ENCODE assay signal across 10 cellular contexts in the genomic region with DNA sequence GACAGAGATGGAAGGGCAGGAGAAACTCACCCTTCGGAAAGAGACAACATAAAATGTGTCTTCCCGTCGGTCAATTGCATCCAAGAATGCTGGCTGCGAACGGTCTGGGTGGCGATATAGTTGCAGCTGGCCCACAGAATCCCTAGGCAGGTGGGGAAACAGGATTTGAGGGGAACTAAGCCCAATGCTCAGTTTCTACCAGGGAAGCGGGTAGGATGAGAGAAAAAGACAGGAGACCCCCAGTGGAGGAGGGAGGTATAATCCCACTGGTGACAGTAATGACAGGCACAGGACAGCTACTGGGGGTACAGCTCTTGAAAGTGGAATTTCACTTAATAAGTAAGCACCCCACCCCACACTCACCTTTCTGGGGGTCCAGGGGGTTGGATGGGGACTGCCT. TPM values are rescaled to one million over a fixed set of nuclear protein-coding genes. Genes with fewer than 3 reads are reported as not detected.
DNase-seq lines count a peak whose midpoint lies in the region; ATAC-seq, FAIRE-seq and TF ChIP-seq lines count a peak whose summit lies in the region.
"Had no signal": no experiment of that assay in that cellular context is flagged by ENCODE, and none has a peak within 500 bp of the region (broad histone marks: within the 10 kb centered on the region; RNA-seq: fewer than 3 reads in every experiment).

No MANE protein-coding gene starts in this region.

- TF ChIP-seq RAD21 in A549 (conservative IDR thresholded peaks at IDR 0.05 in 1 of 2, IDR thresholded peaks at IDR 0.05 in 1 of 2), result no peak

- ATAC-seq in A549 (peak in 1 of 2 experiments; percentile 49; a peak in 3 of 6 replicates), GM21786 (IDR thresholded peaks at IDR 0.05; ENCODE audit: unreplicated experiment) (no peak), GM19023 (IDR thresholded peaks at IDR 0.05; ENCODE audit: unreplicated experiment) (no peak)
- no peak for ATAC-seq in stimulated activated memory B cell treated with anti-CD40 and anti-IgM and Interleukin-4, amounts not matched to agents 10 μg/mL and 1 μg/mL and 100 μg/mL, for 72 hours

- no peak for TF ChIP-seq POLR2A in A549 (IDR thresholded peaks at IDR 0.05; ENCODE audit: low read length)

- peaks cover 5% of the 10 kb centered on the region for H3K36me3 Mint-ChIP-seq in glutamatergic neuron (ENCODE audit: unreplicated experiment)
- peaks cover 73% of the 10 kb centered on the region for H3K36me3 Mint-ChIP-seq in stimulated activated memory B cell treated with anti-CD40 and anti-IgM and Interleukin-4, amounts not matched to agents 10 μg/mL and 1 μg/mL and 100 μg/mL, for 72 hours

- peaks cover 17% of the 10 kb centered on the region; the same call in 1 of the 3 replicates for H3K4me1 ChIP-seq in A549

- H3K9me3 ChIP-seq in A549, result no peaks in the 10 kb centered on the region

- H3K9me3 Mint-ChIP-seq in glutamatergic neuron (ENCODE audit: unreplicated experiment), result peaks cover 2% of the 10 kb centered on the region
- no peaks in the 10 kb centered on the region for H3K9me3 Mint-ChIP-seq in stimulated activated memory B cell treated with anti-CD40 and anti-IgM and Interleukin-4, amounts not matched to agents 10 μg/mL and 1 μg/mL and 100 μg/mL, for 72 hours

- peaks cover 2% of the 10 kb centered on the region for H3K4me1 Mint-ChIP-seq in glutamatergic neuron (ENCODE audit: low read depth, unreplicated experiment)
- peaks cover 23% of the 10 kb centered on the region for H3K4me1 Mint-ChIP-seq in stimulated activated memory B cell treated with anti-CD40 and anti-IgM and Interleukin-4, amounts not matched to agents 10 μg/mL and 1 μg/mL and 100 μg/mL, for 72 hours

- no peak overlapping the region for H3K27ac ChIP-seq in A549

- TF ChIP-seq CTCF in A549 (IDR thresholded peaks at IDR 0.05) (peak; percentile 13; the same call in 2 of the 3 replicates), glutamatergic neuron (IDR thresholded peaks at IDR 0.05; ENCODE audit: partially characterized antibody, unreplicated experiment) (peak; percentile 70)

- POLR2A ChIA-PET in A549 (lab: Yijun Ruan, JAX), result no interaction called here

- DNase-seq in A549 (ENCODE audit: low read depth in 1 of 2, low spot score in 1 of 2) (peak in 1 of 2 experiments; percentile 51), ELR (ENCODE audit: low read depth) (peak; percentile 63), RPMI7951 (ENCODE audit: low read depth) (peak; percentile 33), glutamatergic neuron (no peak)
- no peak for DNase-seq in stimulated activated naive CD4-positive, alpha-beta T cell (lab: John Stamatoyannopoulos, UW)
- DNase-seq: NCI-H774 had no signal

- no peak for TF ChIP-seq EP300 in A549 (IDR thresholded peaks at IDR 0.05)

- no peak overlapping the region for H3K27ac Mint-ChIP-seq in glutamatergic neuron (ENCODE audit: unreplicated experiment)
- no peak overlapping the region for H3K27ac Mint-ChIP-seq in stimulated activated memory B cell treated with anti-CD40 and anti-IgM and Interleukin-4, amounts not matched to agents 10 μg/mL and 1 μg/mL and 100 μg/mL, for 72 hours

- no peak for FAIRE-seq in A549 (lab: Jason Lieb, UNC)

- no peak overlapping the region for H3K4me2 ChIP-seq in A549

- H3K27me3 Mint-ChIP-seq in glutamatergic neuron (ENCODE audit: unreplicated experiment), result no peaks in the 10 kb centered on the region
- H3K27me3 Mint-ChIP-seq in stimulated activated memory B cell treated with anti-CD40 and anti-IgM and Interleukin-4, amounts not matched to agents 10 μg/mL and 1 μg/mL and 100 μg/mL, for 72 hours, result no peaks in the 10 kb centered on the region

- peak overlapping the region; percentile 36 for H3K4me3 Mint-ChIP-seq in glutamatergic neuron (ENCODE audit: unreplicated experiment)
- no peak overlapping the region for H3K4me3 Mint-ChIP-seq in stimulated activated memory B cell treated with anti-CD40 and anti-IgM and Interleukin-4, amounts not matched to agents 10 μg/mL and 1 μg/mL and 100 μg/mL, for 72 hours

- H3K4me3 ChIP-seq in A549, result no peak overlapping the region
- H3K4me3 ChIP-seq: skin epidermis had no signal

- 94% methylated on average over 7 of the region's 7 CpGs for WGBS in A549 (ENCODE audit: missing lambda C conversion rate)

- CTCF ChIA-PET in A549 (lab: Yijun Ruan, JAX), result interaction anchor here (0.8 to 6.2 kb wide), 12 partner anchors 8 to 288 kb away, joined by 3 to 41 read pairs (median 16); a partner anchor contains a TSS

TF ChIP-seq in A549, 52 proteins besides CTCF, POLR2A, EP300 and RAD21:
- TF ChIP-seq, protein P1, sequence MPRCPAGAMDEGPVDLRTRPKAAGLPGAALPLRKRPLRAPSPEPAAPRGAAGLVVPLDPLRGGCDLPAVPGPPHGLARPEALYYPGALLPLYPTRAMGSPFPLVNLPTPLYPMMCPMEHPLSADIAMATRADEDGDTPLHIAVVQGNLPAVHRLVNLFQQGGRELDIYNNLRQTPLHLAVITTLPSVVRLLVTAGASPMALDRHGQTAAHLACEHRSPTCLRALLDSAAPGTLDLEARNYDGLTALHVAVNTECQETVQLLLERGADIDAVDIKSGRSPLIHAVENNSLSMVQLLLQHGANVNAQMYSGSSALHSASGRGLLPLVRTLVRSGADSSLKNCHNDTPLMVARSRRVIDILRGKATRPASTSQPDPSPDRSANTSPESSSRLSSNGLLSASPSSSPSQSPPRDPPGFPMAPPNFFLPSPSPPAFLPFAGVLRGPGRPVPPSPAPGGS (IDR thresholded peaks at IDR 0.05), result no peak
- no peak for TF ChIP-seq GATA3 (IDR thresholded peaks at IDR 0.05; ENCODE audit: borderline replicate concordance)
- TF ChIP-seq, protein P2, sequence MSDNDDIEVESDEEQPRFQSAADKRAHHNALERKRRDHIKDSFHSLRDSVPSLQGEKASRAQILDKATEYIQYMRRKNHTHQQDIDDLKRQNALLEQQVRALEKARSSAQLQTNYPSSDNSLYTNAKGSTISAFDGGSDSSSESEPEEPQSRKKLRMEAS (IDR thresholded peaks at IDR 0.05), result no peak
- no peak for TF ChIP-seq HDAC2 (IDR thresholded peaks at IDR 0.05)
- no peak for TF ChIP-seq ZC3H11A (IDR thresholded peaks at IDR 0.05)
- no peak for TF ChIP-seq NR3C1 (IDR thresholded peaks at IDR 0.05)
- TF ChIP-seq, protein P3, sequence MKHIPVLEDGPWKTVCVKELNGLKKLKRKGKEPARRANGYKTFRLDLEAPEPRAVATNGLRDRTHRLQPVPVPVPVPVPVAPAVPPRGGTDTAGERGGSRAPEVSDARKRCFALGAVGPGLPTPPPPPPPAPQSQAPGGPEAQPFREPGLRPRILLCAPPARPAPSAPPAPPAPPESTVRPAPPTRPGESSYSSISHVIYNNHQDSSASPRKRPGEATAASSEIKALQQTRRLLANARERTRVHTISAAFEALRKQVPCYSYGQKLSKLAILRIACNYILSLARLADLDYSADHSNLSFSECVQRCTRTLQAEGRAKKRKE (CRISPR knock-in tag; IDR thresholded peaks at IDR 0.05; ENCODE audit: low read depth), result no peak
- TF ChIP-seq BHLHE40 (IDR thresholded peaks at IDR 0.05; ENCODE audit: low read depth, low read length), result no peak

RNA-seq across cellular contexts. Expression of a gene that starts 7.5 kb away (rescaled TPM):
- polyA plus RNA-seq in A549 (2011; rRNA removed), result 0.80 and 1.3 TPM in 2 replicates
- 0.28 and 0.44 TPM in 2 replicates for polyA plus RNA-seq in A549 (2012; cell fraction: cytosol; rRNA removed)
- 1.2 and 2.0 TPM in 2 replicates for polyA plus RNA-seq in A549 (2012; cell fraction: nucleus; rRNA removed)
- 0.51 to 1.7 TPM (median 0.64 TPM) in 3 replicates for polyA plus RNA-seq in A549 (2017; fragmentation: RNase III; extraction: RNeasy Plus Mini Kit Qiagen cat#74134 plus additional on column Dnase treatment)
- 0.68 and 0.87 TPM in 2 replicates for polyA minus RNA-seq in A549 (2011; rRNA and poly(A)+ RNA removed)
- 0.12 and 0.20 TPM in 2 replicates for total RNA-seq in RPMI7951 (2014; rRNA removed; shearing (Covaris generic))
- 6.0 TPM for total RNA-seq in glutamatergic neuron (ENCODE audit: unreplicated experiment)

RNA-seq across cellular contexts. Expression of a gene that starts 11.4 kb away (rescaled TPM):
- polyA plus RNA-seq in A549 (2011; rRNA removed) (19.3 and 41.2 TPM in 2 replicates), A549 (2017; fragmentation: RNase III; extraction: RNeasy Plus Mini Kit Qiagen cat#74134 plus additional on column Dnase treatment) (23.1 to 33.8 TPM (median 29.0 TPM) in 3 replicates)
- 25.5 and 31.9 TPM in 2 replicates for polyA plus RNA-seq in A549 (2012; cell fraction: cytosol; rRNA removed)
- 92.8 and 103 TPM in 2 replicates for polyA plus RNA-seq in A549 (2012; cell fraction: nucleus; rRNA removed)
- polyA minus RNA-seq in A549 (2011; rRNA and poly(A)+ RNA removed), result 33.9 and 48.9 TPM in 2 replicates
- 20.5 and 23.5 TPM in 2 replicates for total RNA-seq in RPMI7951 (2014; rRNA removed; shearing (Covaris generic))
- total RNA-seq in glutamatergic neuron (ENCODE audit: unreplicated experiment), result 79.5 TPM

RNA-seq across cellular contexts. Expression of a gene that starts 13.4 kb away (rescaled TPM):
- polyA plus RNA-seq in A549 (2011; rRNA removed) (3.5 and 3.8 TPM in 2 replicates), A549 (2017; fragmentation: RNase III; extraction: RNeasy Plus Mini Kit Qiagen cat#74134 plus additional on column Dnase treatment) (7.0 to 7.5 TPM (median 7.2 TPM) in 3 replicates)
- 4.2 and 4.5 TPM in 2 replicates for polyA plus RNA-seq in A549 (2012; cell fraction: cytosol; rRNA removed)
- polyA plus RNA-seq in A549 (2012; cell fraction: nucleus; rRNA removed), result 3.3 and 3.4 TPM in 2 replicates
- polyA minus RNA-seq in A549 (2011; rRNA and poly(A)+ RNA removed), result 3.3 and 3.5 TPM in 2 replicates
- total RNA-seq in RPMI7951 (2014; rRNA removed; shearing (Covaris generic)), result 14.5 and 15.2 TPM in 2 replicates
- 4.7 TPM for total RNA-seq in glutamatergic neuron (ENCODE audit: unreplicated experiment)

RNA-seq across cellular contexts. Expression of a gene that starts 35.1 kb away (rescaled TPM):
- polyA plus RNA-seq in A549 (2011; rRNA removed) (0.19 and 0.40 TPM in 2 replicates), A549 (2017; fragmentation: RNase III; extraction: RNeasy Plus Mini Kit Qiagen cat#74134 plus additional on column Dnase treatment) (0.52 to 1.0 TPM (median 0.63 TPM) in 3 replicates)
- 0.70 and 1.1 TPM in 2 replicates for polyA plus RNA-seq in A549 (2012; cell fraction: cytosol; rRNA removed)
- polyA plus RNA-seq in A549 (2012; cell fraction: nucleus; rRNA removed), result 4.2 and 4.6 TPM in 2 replicates
- polyA minus RNA-seq in A549 (2011; rRNA and poly(A)+ RNA removed), result not detected in 2 replicates
- total RNA-seq in RPMI7951 (2014; rRNA removed; shearing (Covaris generic)), result 0.49 TPM in 1 of 2 replicates, not detected in the other
- total RNA-seq in glutamatergic neuron (ENCODE audit: unreplicated experiment), result 5.1 TPM

RNA-seq across cellular contexts. Expression of a gene that starts 37.3 kb away (rescaled TPM):
- 11.7 and 18.2 TPM in 2 replicates for polyA plus RNA-seq in A549 (2011; rRNA removed)
- polyA plus RNA-seq in A549 (2012; cell fraction: cytosol; rRNA removed), result 9.3 and 12.0 TPM in 2 replicates
- 15.3 and 19.2 TPM in 2 replicates for polyA plus RNA-seq in A549 (2012; cell fraction: nucleus; rRNA removed)
- 7.7 to 9.3 TPM (median 9.2 TPM) in 3 replicates for polyA plus RNA-seq in A549 (2017; fragmentation: RNase III; extraction: RNeasy Plus Mini Kit Qiagen cat#74134 plus additional on column Dnase treatment)
- 5.1 and 10.9 TPM in 2 replicates for polyA minus RNA-seq in A549 (2011; rRNA and poly(A)+ RNA removed)
- 22.9 and 25.1 TPM in 2 replicates for total RNA-seq in RPMI7951 (2014; rRNA removed; shearing (Covaris generic))
- 55.1 TPM for total RNA-seq in glutamatergic neuron (ENCODE audit: unreplicated experiment)

Comparison
In these comparisons a context has a peak if more than half of its experiments do, and no peak if none do; other contexts are left out.
1. DNase-seq: peak in ELR (single experiment) and RPMI7951 (single experiment); none in glutamatergic neuron (single experiment) and stimulated activated naive CD4-positive, alpha-beta T cell (0 of 6).